ENCODE assay signal across 1 cellular context in the genomic region with DNA sequence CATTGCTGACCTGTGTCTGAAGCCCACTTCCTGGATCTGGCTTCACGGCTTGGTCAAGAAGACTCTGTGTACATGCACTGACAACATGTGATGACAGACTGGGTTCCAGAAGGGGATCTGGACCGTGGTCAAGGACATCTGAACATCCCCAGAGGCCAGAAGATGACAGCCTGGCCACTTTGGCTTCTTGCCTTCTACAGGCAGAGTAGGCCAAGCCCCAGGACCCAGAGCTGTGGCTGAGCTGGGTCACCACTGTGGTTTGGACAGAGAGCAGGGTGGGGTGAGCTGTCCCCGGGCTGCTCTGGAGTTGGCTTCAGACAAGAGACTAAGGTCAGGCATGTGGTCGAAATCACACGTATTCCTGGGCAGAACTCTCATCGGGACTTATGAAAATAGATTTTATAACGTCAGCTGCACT.
TF ChIP-seq lines count a peak whose summit lies in the region.

No MANE protein-coding gene starts in this region.

TF ChIP-seq in SK-N-SH, 30 proteins besides CTCF, POLR2A, EP300 and RAD21 (continued from another document):
- TF ChIP-seq ELF1 (IDR thresholded peaks at IDR 0.05): no peak
- TF ChIP-seq GATA2 (CRISPR knock-in tag; IDR thresholded peaks at IDR 0.05): no peak
- TF ChIP-seq JUND (IDR thresholded peaks at IDR 0.05): no peak
